Comparison of ENCODE assay signal across 1 cellular context in the genomic region with DNA sequence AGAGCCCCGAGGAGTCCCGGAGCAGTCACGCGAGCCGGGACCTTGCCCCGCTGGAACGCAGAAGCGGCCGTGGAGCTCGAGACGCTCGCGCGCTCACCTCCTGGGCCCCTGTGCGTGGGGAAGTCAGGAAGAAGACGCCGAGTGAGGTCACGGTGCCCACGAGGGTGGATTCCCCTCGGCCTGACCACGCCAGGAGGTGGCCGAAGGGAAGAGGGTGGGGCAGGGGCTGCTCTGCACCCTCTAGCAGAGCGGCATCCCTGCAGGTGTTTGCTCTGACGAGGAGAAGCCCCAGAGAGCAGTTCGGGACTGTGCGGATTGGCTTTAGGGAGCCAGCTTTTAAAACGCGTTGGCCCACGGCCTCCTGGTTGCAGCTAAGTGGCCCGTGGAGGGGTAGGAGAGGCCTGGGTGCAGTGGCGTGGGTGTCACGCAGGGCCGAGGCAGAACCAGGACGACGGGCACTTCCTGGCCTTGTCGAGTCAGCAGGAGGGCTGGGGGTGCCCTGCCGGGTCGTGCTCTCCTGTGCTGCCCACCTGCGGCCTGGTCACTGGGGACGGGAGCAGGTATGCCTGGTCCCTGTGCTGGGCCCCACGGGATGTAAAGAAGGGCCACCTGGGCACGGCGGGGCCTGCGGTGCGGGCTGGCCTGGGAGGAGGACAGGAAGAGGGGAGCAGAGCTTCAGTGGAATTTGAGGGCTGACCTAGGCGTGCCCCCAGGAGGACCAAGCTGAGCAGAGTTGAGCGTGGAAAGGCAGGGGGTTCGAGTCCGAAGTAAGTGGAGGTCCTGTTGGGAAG.
TF ChIP-seq lines count a peak whose summit lies in the region.

No MANE protein-coding gene starts in this region.

TF ChIP-seq in HepG2, 621 proteins besides CTCF, POLR2A, EP300 and RAD21 (continued from another document and continues in another):
- peak; percentile 12; the same call in 1 of the 2 replicates for TF ChIP-seq KDM2A (CRISPR knock-in tag; IDR thresholded peaks at IDR 0.05; ENCODE audit: borderline replicate concordance, low read depth)
- TF ChIP-seq DR1 (CRISPR knock-in tag; IDR thresholded peaks at IDR 0.05): no peak
- no peak for TF ChIP-seq IRX3 (CRISPR knock-in tag; IDR thresholded peaks at IDR 0.05; ENCODE audit: borderline replicate concordance, low read depth)
- TF ChIP-seq FLYWCH1 (CRISPR knock-in tag; IDR thresholded peaks at IDR 0.05): no peak
- TF ChIP-seq SMAD1 (CRISPR knock-in tag; IDR thresholded peaks at IDR 0.05; ENCODE audit: borderline replicate concordance, low read depth): no peak
- no peak for TF ChIP-seq ZKSCAN1 (IDR thresholded peaks at IDR 0.05; ENCODE audit: low read length)
- TF ChIP-seq ZNF780A (CRISPR knock-in tag; IDR thresholded peaks at IDR 0.05): no peak
- TF ChIP-seq, protein P1, sequence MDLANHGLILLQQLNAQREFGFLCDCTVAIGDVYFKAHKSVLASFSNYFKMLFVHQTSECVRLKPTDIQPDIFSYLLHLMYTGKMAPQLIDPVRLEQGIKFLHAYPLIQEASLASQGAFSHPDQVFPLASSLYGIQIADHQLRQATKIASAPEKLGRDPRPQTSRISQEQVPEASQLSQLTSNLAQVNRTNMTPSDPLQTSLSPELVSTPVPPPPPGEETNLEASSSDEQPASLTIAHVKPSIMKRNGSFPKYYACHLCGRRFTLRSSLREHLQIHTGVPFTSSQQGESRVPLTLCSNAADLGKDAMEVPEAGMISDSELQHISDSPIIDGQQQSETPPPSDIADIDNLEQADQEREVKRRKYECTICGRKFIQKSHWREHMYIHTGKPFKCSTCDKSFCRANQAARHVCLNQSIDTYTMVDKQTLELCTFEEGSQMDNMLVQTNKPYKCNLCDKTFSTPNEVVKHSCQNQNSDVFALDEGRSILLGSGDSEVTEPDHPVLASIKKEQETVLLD (CRISPR knock-in tag; IDR thresholded peaks at IDR 0.05; ENCODE audit: low read depth): no peak
- no peak for TF ChIP-seq ZNF577 (CRISPR knock-in tag; IDR thresholded peaks at IDR 0.05; ENCODE audit: borderline replicate concordance, low read depth)
- TF ChIP-seq HNF4A (CRISPR knock-in tag; IDR thresholded peaks at IDR 0.05): no peak
- TF ChIP-seq MATR3 (CRISPR knock-in tag; IDR thresholded peaks at IDR 0.05): no peak
- TF ChIP-seq, protein P2, sequence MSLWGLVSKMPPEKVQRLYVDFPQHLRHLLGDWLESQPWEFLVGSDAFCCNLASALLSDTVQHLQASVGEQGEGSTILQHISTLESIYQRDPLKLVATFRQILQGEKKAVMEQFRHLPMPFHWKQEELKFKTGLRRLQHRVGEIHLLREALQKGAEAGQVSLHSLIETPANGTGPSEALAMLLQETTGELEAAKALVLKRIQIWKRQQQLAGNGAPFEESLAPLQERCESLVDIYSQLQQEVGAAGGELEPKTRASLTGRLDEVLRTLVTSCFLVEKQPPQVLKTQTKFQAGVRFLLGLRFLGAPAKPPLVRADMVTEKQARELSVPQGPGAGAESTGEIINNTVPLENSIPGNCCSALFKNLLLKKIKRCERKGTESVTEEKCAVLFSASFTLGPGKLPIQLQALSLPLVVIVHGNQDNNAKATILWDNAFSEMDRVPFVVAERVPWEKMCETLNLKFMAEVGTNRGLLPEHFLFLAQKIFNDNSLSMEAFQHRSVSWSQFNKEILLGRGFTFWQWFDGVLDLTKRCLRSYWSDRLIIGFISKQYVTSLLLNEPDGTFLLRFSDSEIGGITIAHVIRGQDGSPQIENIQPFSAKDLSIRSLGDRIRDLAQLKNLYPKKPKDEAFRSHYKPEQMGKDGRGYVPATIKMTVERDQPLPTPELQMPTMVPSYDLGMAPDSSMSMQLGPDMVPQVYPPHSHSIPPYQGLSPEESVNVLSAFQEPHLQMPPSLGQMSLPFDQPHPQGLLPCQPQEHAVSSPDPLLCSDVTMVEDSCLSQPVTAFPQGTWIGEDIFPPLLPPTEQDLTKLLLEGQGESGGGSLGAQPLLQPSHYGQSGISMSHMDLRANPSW (CRISPR knock-in tag; IDR thresholded peaks at IDR 0.05; ENCODE audit: borderline replicate concordance): no peak
- TF ChIP-seq GTF3A (CRISPR knock-in tag; conservative IDR thresholded peaks at IDR 0.05): 0 out of 2 replicates have a peak, but pooled peaks have one; percentile 62
- TF ChIP-seq TAF1 (CRISPR knock-in tag; IDR thresholded peaks at IDR 0.05): peak; percentile 15; the same call in 1 of the 2 replicates
- TF ChIP-seq, protein P3, sequence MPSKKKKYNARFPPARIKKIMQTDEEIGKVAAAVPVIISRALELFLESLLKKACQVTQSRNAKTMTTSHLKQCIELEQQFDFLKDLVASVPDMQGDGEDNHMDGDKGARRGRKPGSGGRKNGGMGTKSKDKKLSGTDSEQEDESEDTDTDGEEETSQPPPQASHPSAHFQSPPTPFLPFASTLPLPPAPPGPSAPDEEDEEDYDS (CRISPR knock-in tag; IDR thresholded peaks at IDR 0.05): no peak
- no peak for TF ChIP-seq ATF1 (CRISPR knock-in tag; IDR thresholded peaks at IDR 0.05)
- TF ChIP-seq TCF7 (IDR thresholded peaks at IDR 0.05; ENCODE audit: low read depth): no peak
- TF ChIP-seq ZMYM2 (CRISPR knock-in tag; IDR thresholded peaks at IDR 0.05): no peak
- 0 out of 2 replicates have a peak, but pooled peaks have one; percentile 13 for TF ChIP-seq SPEN (CRISPR knock-in tag; IDR thresholded peaks at IDR 0.05; ENCODE audit: low read depth)
- TF ChIP-seq CAMTA2 (CRISPR knock-in tag; IDR thresholded peaks at IDR 0.05; ENCODE audit: borderline replicate concordance): no peak; the same call in 1 of the 2 replicates
- TF ChIP-seq ELF1 (CRISPR knock-in tag; IDR thresholded peaks at IDR 0.05): no peak
- TF ChIP-seq, protein P4, sequence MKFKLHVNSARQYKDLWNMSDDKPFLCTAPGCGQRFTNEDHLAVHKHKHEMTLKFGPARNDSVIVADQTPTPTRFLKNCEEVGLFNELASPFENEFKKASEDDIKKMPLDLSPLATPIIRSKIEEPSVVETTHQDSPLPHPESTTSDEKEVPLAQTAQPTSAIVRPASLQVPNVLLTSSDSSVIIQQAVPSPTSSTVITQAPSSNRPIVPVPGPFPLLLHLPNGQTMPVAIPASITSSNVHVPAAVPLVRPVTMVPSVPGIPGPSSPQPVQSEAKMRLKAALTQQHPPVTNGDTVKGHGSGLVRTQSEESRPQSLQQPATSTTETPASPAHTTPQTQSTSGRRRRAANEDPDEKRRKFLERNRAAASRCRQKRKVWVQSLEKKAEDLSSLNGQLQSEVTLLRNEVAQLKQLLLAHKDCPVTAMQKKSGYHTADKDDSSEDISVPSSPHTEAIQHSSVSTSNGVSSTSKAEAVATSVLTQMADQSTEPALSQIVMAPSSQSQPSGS (CRISPR knock-in tag; IDR thresholded peaks at IDR 0.05): 0 out of 2 replicates have a peak, but pooled peaks have one; percentile 0
- TF ChIP-seq ZNF430 (CRISPR knock-in tag; IDR thresholded peaks at IDR 0.05): peak; percentile 34; the same call in 1 of the 2 replicates
- no peak for TF ChIP-seq ZNF121 (CRISPR knock-in tag; IDR thresholded peaks at IDR 0.05)
- TF ChIP-seq, protein P5, sequence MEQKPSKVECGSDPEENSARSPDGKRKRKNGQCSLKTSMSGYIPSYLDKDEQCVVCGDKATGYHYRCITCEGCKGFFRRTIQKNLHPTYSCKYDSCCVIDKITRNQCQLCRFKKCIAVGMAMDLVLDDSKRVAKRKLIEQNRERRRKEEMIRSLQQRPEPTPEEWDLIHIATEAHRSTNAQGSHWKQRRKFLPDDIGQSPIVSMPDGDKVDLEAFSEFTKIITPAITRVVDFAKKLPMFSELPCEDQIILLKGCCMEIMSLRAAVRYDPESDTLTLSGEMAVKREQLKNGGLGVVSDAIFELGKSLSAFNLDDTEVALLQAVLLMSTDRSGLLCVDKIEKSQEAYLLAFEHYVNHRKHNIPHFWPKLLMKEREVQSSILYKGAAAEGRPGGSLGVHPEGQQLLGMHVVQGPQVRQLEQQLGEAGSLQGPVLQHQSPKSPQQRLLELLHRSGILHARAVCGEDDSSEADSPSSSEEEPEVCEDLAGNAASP (CRISPR knock-in tag; IDR thresholded peaks at IDR 0.05; ENCODE audit: borderline replicate concordance): no peak
- no peak for TF ChIP-seq ZSCAN29 (CRISPR knock-in tag; conservative IDR thresholded peaks at IDR 0.05)
- TF ChIP-seq ZSCAN9 (CRISPR knock-in tag; IDR thresholded peaks at IDR 0.05; ENCODE audit: borderline replicate concordance): 0 out of 2 replicates have a peak, but pooled peaks have one; percentile 20
- TF ChIP-seq, protein P6, sequence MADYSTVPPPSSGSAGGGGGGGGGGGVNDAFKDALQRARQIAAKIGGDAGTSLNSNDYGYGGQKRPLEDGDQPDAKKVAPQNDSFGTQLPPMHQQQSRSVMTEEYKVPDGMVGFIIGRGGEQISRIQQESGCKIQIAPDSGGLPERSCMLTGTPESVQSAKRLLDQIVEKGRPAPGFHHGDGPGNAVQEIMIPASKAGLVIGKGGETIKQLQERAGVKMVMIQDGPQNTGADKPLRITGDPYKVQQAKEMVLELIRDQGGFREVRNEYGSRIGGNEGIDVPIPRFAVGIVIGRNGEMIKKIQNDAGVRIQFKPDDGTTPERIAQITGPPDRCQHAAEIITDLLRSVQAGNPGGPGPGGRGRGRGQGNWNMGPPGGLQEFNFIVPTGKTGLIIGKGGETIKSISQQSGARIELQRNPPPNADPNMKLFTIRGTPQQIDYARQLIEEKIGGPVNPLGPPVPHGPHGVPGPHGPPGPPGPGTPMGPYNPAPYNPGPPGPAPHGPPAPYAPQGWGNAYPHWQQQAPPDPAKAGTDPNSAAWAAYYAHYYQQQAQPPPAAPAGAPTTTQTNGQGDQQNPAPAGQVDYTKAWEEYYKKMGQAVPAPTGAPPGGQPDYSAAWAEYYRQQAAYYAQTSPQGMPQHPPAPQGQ (CRISPR knock-in tag; IDR thresholded peaks at IDR 0.05; ENCODE audit: borderline replicate concordance): no peak
- no peak for TF ChIP-seq TEAD2 (CRISPR knock-in tag; IDR thresholded peaks at IDR 0.05)
- no peak for TF ChIP-seq ZNF644 (CRISPR knock-in tag; IDR thresholded peaks at IDR 0.05; ENCODE audit: low read depth)
- TF ChIP-seq, protein P7, sequence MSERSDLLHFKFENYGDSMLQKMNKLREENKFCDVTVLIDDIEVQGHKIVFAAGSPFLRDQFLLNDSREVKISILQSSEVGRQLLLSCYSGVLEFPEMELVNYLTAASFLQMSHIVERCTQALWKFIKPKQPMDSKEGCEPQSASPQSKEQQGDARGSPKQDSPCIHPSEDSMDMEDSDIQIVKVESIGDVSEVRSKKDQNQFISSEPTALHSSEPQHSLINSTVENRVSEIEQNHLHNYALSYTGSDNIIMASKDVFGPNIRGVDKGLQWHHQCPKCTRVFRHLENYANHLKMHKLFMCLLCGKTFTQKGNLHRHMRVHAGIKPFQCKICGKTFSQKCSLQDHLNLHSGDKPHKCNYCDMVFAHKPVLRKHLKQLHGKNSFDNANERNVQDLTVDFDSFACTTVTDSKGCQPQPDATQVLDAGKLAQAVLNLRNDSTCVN (CRISPR knock-in tag; IDR thresholded peaks at IDR 0.05; ENCODE audit: borderline replicate concordance): no peak
- TF ChIP-seq AGO2 (optimal IDR thresholded peaks at IDR 0.05; ENCODE audit: low read depth, low read length): peak; percentile 30
- no peak for TF ChIP-seq MAFK (conservative IDR thresholded peaks at IDR 0.05 in 1 of 2, IDR thresholded peaks at IDR 0.05 in 1 of 2; ENCODE audit: low read length in 2 of 2)
- no peak for TF ChIP-seq PHB2 (IDR thresholded peaks at IDR 0.05; ENCODE audit: partially characterized antibody)
- TF ChIP-seq, protein P8, sequence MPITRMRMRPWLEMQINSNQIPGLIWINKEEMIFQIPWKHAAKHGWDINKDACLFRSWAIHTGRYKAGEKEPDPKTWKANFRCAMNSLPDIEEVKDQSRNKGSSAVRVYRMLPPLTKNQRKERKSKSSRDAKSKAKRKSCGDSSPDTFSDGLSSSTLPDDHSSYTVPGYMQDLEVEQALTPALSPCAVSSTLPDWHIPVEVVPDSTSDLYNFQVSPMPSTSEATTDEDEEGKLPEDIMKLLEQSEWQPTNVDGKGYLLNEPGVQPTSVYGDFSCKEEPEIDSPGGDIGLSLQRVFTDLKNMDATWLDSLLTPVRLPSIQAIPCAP (CRISPR knock-in tag; IDR thresholded peaks at IDR 0.05; ENCODE audit: low read depth): no peak
- TF ChIP-seq RARG (CRISPR knock-in tag; IDR thresholded peaks at IDR 0.05; ENCODE audit: low read depth): no peak
- TF ChIP-seq, protein P9, sequence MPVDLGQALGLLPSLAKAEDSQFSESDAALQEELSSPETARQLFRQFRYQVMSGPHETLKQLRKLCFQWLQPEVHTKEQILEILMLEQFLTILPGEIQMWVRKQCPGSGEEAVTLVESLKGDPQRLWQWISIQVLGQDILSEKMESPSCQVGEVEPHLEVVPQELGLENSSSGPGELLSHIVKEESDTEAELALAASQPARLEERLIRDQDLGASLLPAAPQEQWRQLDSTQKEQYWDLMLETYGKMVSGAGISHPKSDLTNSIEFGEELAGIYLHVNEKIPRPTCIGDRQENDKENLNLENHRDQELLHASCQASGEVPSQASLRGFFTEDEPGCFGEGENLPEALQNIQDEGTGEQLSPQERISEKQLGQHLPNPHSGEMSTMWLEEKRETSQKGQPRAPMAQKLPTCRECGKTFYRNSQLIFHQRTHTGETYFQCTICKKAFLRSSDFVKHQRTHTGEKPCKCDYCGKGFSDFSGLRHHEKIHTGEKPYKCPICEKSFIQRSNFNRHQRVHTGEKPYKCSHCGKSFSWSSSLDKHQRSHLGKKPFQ (CRISPR knock-in tag; IDR thresholded peaks at IDR 0.05; ENCODE audit: insufficient replicate concordance): peak; percentile 27
- no peak for TF ChIP-seq GFI1 (CRISPR knock-in tag; IDR thresholded peaks at IDR 0.05; ENCODE audit: borderline replicate concordance)
- no peak for TF ChIP-seq PCBP2 (optimal IDR thresholded peaks at IDR 0.05; ENCODE audit: low read depth, low read length, poor library complexity, severe bottlenecking)
- TF ChIP-seq ZNF329 (CRISPR knock-in tag; IDR thresholded peaks at IDR 0.05; ENCODE audit: low read depth): no peak
- peak; percentile 24; the same call in 1 of the 2 replicates for TF ChIP-seq ZNF180 (CRISPR knock-in tag; IDR thresholded peaks at IDR 0.05; ENCODE audit: borderline replicate concordance, low read depth)
- TF ChIP-seq RORA (CRISPR knock-in tag; IDR thresholded peaks at IDR 0.05): no peak
- no peak for TF ChIP-seq ZNF589 (CRISPR knock-in tag; conservative IDR thresholded peaks at IDR 0.05)
- no peak for TF ChIP-seq HNRNPK (IDR thresholded peaks at IDR 0.05; ENCODE audit: low read depth, low read length, poor library complexity, severe bottlenecking)
- TF ChIP-seq ZFX (CRISPR knock-in tag; IDR thresholded peaks at IDR 0.05; ENCODE audit: low read depth): peak; percentile 59; the same call in 1 of the 2 replicates
- TF ChIP-seq NCOA5 (CRISPR knock-in tag; IDR thresholded peaks at IDR 0.05): no peak
- TF ChIP-seq EHMT2 (IDR thresholded peaks at IDR 0.05; ENCODE audit: borderline replicate concordance, low read depth, low read length): no peak
- TF ChIP-seq ARID2 (CRISPR knock-in tag; IDR thresholded peaks at IDR 0.05; ENCODE audit: borderline replicate concordance): no peak
- TF ChIP-seq ZSCAN31 (CRISPR knock-in tag; IDR thresholded peaks at IDR 0.05; ENCODE audit: low read depth): 0 out of 2 replicates have a peak, but pooled peaks have one; percentile 33
- TF ChIP-seq XRCC5 (optimal IDR thresholded peaks at IDR 0.05; ENCODE audit: low read length): no peak
